ENCODE assay signal across 13 cellular contexts in genomic region chr5:53019320-53019719, GRCh38. TPM values are rescaled to one million over a fixed set of nuclear protein-coding genes. Genes with fewer than 3 reads are reported as not detected.
DNase-seq lines count a peak whose midpoint lies in the region; FAIRE-seq and TF ChIP-seq lines count a peak whose summit lies in the region.
"Had no signal": no experiment of that assay in that cellular context is flagged by ENCODE, and none has a peak within 500 bp of the region (broad histone marks: within the 10 kb centered on the region; RNA-seq: fewer than 3 reads in every experiment).

No MANE protein-coding gene starts in this region.

- no peaks in the 10 kb centered on the region for H3K36me3 Mint-ChIP-seq in mesothelial cell of epicardium
- H3K36me3 Mint-ChIP-seq: T-cell had no signal

- H4K20me1 ChIP-seq in SK-N-SH (ENCODE audit: insufficient read depth) (no peaks in the 10 kb centered on the region), fibroblast of lung (ENCODE audit: control insufficient read depth, extremely low read depth, insufficient read depth, low read length) (no peaks in the 10 kb centered on the region)

- no peaks in the 10 kb centered on the region for H3K27me3 ChIP-seq in SK-N-SH (ENCODE audit: insufficient read depth)
- H3K27me3 ChIP-seq in fibroblast of lung (ENCODE audit: control insufficient read depth, insufficient read depth, low read length), result no peaks in the 10 kb centered on the region

- TF ChIP-seq POLR2A in GM12891 (IDR thresholded peaks at IDR 0.05; ENCODE audit: low read depth, low read length), result no peak

- peak; percentile 35; the same call in 1 of the 2 replicates for TF ChIP-seq CTCF in SK-N-SH (IDR thresholded peaks at IDR 0.05)
- TF ChIP-seq CTCF in fibroblast of lung (conservative IDR thresholded peaks at IDR 0.05 in 1 of 2, IDR thresholded peaks at IDR 0.05 in 1 of 2; ENCODE audit: low read depth in 1 of 2, low read length in 2 of 2), result peak in 1 of 2 donors; percentile 7
- no peak for TF ChIP-seq CTCF in mesothelial cell of epicardium (IDR thresholded peaks at IDR 0.05; ENCODE audit: unreplicated experiment)

- peaks cover 0 to 42% of the 10 kb centered on the region in 2 experiments for H3K4me1 ChIP-seq in SK-N-SH (ENCODE audit: control insufficient read depth in 1 of 2, insufficient read depth in 2 of 2, low read depth in 1 of 2, low read length in 1 of 2)
- H3K4me1 ChIP-seq in fibroblast of lung (ENCODE audit: control insufficient read depth, extremely low read depth, insufficient read depth, low read length), result peaks cover 4% of the 10 kb centered on the region

- H3K79me2 ChIP-seq in SK-N-SH (ENCODE audit: insufficient read depth), result peaks cover 96% of the 10 kb centered on the region
- H3K79me2 ChIP-seq in fibroblast of lung (ENCODE audit: control insufficient read depth, insufficient read depth, low read length), result peaks cover 41% of the 10 kb centered on the region

- no peak for FAIRE-seq in GM12891 (lab: Jason Lieb, UNC)

- H3K27ac Mint-ChIP-seq in mesothelial cell of epicardium, result no peak overlapping the region
- H3K27ac Mint-ChIP-seq: activated CD4-positive, alpha-beta memory T cell treated with anti-CD3 and anti-CD28 coated beads, Interleukin-2, amount 10 ng/mL, durations not matched to agents 7 days and 5 days; dendritic cell treated with granulocyte-macrophage colony-stimulating factor and Interleukin-4, amounts not matched to agents 40 ng/mL and 50 ng/mL, for 4 days; T-cell had no signal

- H3K4me1 Mint-ChIP-seq in mesothelial cell of epicardium, result no peaks in the 10 kb centered on the region

- no peak overlapping the region for H3K4me3 Mint-ChIP-seq in mesothelial cell of epicardium
- H3K4me3 Mint-ChIP-seq: activated CD4-positive, alpha-beta memory T cell treated with anti-CD3 and anti-CD28 coated beads, Interleukin-2, amount 10 ng/mL, durations not matched to agents 7 days and 5 days; dendritic cell treated with granulocyte-macrophage colony-stimulating factor and Interleukin-4, amounts not matched to agents 40 ng/mL and 50 ng/mL, for 4 days; T-cell had no signal

- H3K9me2 ChIP-seq in SK-N-SH, result no peaks in the 10 kb centered on the region

- H3K4me2 ChIP-seq in SK-N-SH (no peak overlapping the region), fibroblast of lung (ENCODE audit: extremely low read depth, insufficient read depth, low read length) (no peak overlapping the region)

- DNase-seq in HCEC 1CT (peak; percentile 93), SK-N-SH (no peak), fibroblast of lung (ENCODE audit: low read depth in 2 of 2) (peak; percentile 71 to 87), mesothelial cell of epicardium (ENCODE audit: low spot score in 2 of 2, unreplicated experiment in 2 of 2) (no peak), HK-2 (ENCODE audit: unreplicated experiment) (no peak), GM12891 (ENCODE audit: insufficient read length, low spot score) (no peak), activated gamma-delta T cell (lab: John Stamatoyannopoulos, UW) (no peak)
- DNase-seq: activated CD4-positive, alpha-beta memory T cell treated with anti-CD3 and anti-CD28 coated beads, Interleukin-2, amount 10 ng/mL, durations not matched to agents 7 days and 5 days; activated naive CD4-positive, alpha-beta T cell; DND-41; NCI-H82; T-cell had no signal

- H3K4me3 ChIP-seq in SK-N-SH (ENCODE audit: low read depth in 2 of 2, low read length in 1 of 2) (no peak overlapping the region), fibroblast of lung (replicated peaks in 1 of 4; ENCODE audit: control extremely low read depth in 1 of 4, insufficient read depth in 1 of 4, low read depth in 3 of 4, low read length in 4 of 4) (no peak overlapping the region)

- peaks cover 0 to 5% of the 10 kb centered on the region in 2 experiments for H3K36me3 ChIP-seq in SK-N-SH (replicated peaks in 1 of 2; ENCODE audit: control insufficient read depth in 1 of 2, insufficient read depth in 2 of 2, low read length in 1 of 2)
- H3K36me3 ChIP-seq in fibroblast of lung (ENCODE audit: control insufficient read depth, insufficient read depth, low read length), result no peaks in the 10 kb centered on the region

- TF ChIP-seq RAD21 in SK-N-SH (IDR thresholded peaks at IDR 0.05; ENCODE audit: low read length), result no peak

- no peak overlapping the region for H3K9ac ChIP-seq in SK-N-SH
- H3K9ac ChIP-seq in fibroblast of lung (ENCODE audit: insufficient read depth, low read length), result no peak overlapping the region

- peak in 1 of 2 experiments; percentile 98; a peak in 2 of 4 replicates for TF ChIP-seq EP300 in SK-N-SH (IDR thresholded peaks at IDR 0.05; ENCODE audit: borderline replicate concordance in 1 of 2, low read depth in 1 of 2, low read length in 1 of 2)

- H3F3A ChIP-seq in SK-N-SH (replicated peaks; ENCODE audit: insufficient read depth), result peaks cover 46% of the 10 kb centered on the region

- no peaks in the 10 kb centered on the region for H3K9me3 ChIP-seq in SK-N-SH
- H3K9me3 ChIP-seq in fibroblast of lung (ENCODE audit: control insufficient read depth, insufficient read depth, low read depth, low read length), result no peaks in the 10 kb centered on the region

- CTCF ChIA-PET in SK-N-SH (lab: Yijun Ruan, JAX), result no interaction called here

- 13% methylated on average over 4 of the region's 4 CpGs for WGBS in SK-N-SH (ENCODE audit: low lambda C conversion rate)

- H3K27ac ChIP-seq in SK-N-SH (ENCODE audit: low read depth in 2 of 2, low read length in 1 of 2), result peak overlapping the region in 1 of 2 experiments; percentile 79; a peak in 2 of 4 replicates
- H3K27ac ChIP-seq in fibroblast of lung (ENCODE audit: insufficient read depth, low read length), result peak overlapping the region; percentile 6

- POLR2A ChIA-PET in SK-N-SH (lab: Yijun Ruan, JAX), result no interaction called here

- H2AFZ ChIP-seq in SK-N-SH (ENCODE audit: low read depth) (no peak overlapping the region), fibroblast of lung (ENCODE audit: low read length) (no peak overlapping the region)

- peaks cover 1% of the 10 kb centered on the region for H3K27me3 Mint-ChIP-seq in mesothelial cell of epicardium (ENCODE audit: low read depth)
- H3K27me3 Mint-ChIP-seq: dendritic cell treated with granulocyte-macrophage colony-stimulating factor and Interleukin-4, amounts not matched to agents 40 ng/mL and 50 ng/mL, for 4 days had no signal

- peaks cover 13% of the 10 kb centered on the region for H3K9me3 Mint-ChIP-seq in mesothelial cell of epicardium
- H3K9me3 Mint-ChIP-seq: T-cell had no signal

TF ChIP-seq in SK-N-SH, 30 proteins besides CTCF, POLR2A, EP300 and RAD21 (continues in another document):
- TF ChIP-seq NRF1 (IDR thresholded peaks at IDR 0.05; ENCODE audit: low read depth, low read length) (no peak), TCF12 (IDR thresholded peaks at IDR 0.05) (peak; percentile 92), RXRA (IDR thresholded peaks at IDR 0.05; ENCODE audit: borderline replicate concordance, low read depth) (peak; percentile 74; the same call in 1 of the 2 replicates), SIN3A (IDR thresholded peaks at IDR 0.05; ENCODE audit: borderline replicate concordance, low read depth, low read length) (no peak), MAX (IDR thresholded peaks at IDR 0.05; ENCODE audit: low read depth) (peak; percentile 80; the same call in 1 of the 2 replicates), FOSL2 (IDR thresholded peaks at IDR 0.05; ENCODE audit: borderline replicate concordance, low read depth) (peak; percentile 98)

TF ChIP-seq in GM12891, 5 proteins besides CTCF, POLR2A, EP300 and RAD21:
- TF ChIP-seq PAX5 (IDR thresholded peaks at IDR 0.05; ENCODE audit: insufficient read depth, low read length, severe bottlenecking), result no peak

RNA-seq across cellular contexts. Expression of gene ITGA2, which starts 30.2 kb away (rescaled TPM):
- polyA plus RNA-seq in SK-N-SH (2012; rRNA removed), result 38.2 and 52.1 TPM in 2 replicates
- 47.1 and 52.1 TPM in 2 replicates for polyA plus RNA-seq in SK-N-SH (2012; cell fraction: cytosol; rRNA removed)
- 24.2 and 48.6 TPM in 2 replicates for polyA plus RNA-seq in SK-N-SH (2012; cell fraction: nucleus; rRNA removed)
- 50.1 and 75.5 TPM in 2 replicates for total RNA-seq in fibroblast of lung
- polyA plus RNA-seq in fibroblast of lung, result 9.4 and 32.9 TPM in 2 replicates
- 6.2 and 20.8 TPM in 2 replicates for polyA plus RNA-seq in fibroblast of lung (2012)
- 15.9 and 34.7 TPM in 2 replicates for polyA minus RNA-seq in fibroblast of lung (ENCODE audit: low replicate concordance)
- 4.1 to 4.7 TPM (median 4.1 TPM) in 3 replicates for total RNA-seq in mesothelial cell of epicardium
- polyA plus RNA-seq in GM12891 (2012; ENCODE audit: low read depth, missing spikeins), result not detected

Comparison
In these comparisons a context has a peak if more than half of its experiments do, and no peak if none do; other contexts are left out.
1. DNase-seq: peak in HCEC 1CT (single experiment) and fibroblast of lung (2 of 2); none in SK-N-SH (single experiment), mesothelial cell of epicardium (0 of 2), HK-2 (single experiment), GM12891 (single experiment) and activated gamma-delta T cell (single experiment).